Comparison of ENCODE assay signal across 9 cellular contexts in genomic region chr16:85616608-85617311, GRCh38. TPM values are rescaled to one million over a fixed set of nuclear protein-coding genes. Genes with fewer than 3 reads are reported as not detected.
DNase-seq lines count a peak whose midpoint lies in the region; ATAC-seq, FAIRE-seq and TF ChIP-seq lines count a peak whose summit lies in the region.
"Had no signal": no experiment of that assay in that cellular context is flagged by ENCODE, and none has a peak within 500 bp of the region (broad histone marks: within the 10 kb centered on the region; RNA-seq: fewer than 3 reads in every experiment).

No MANE protein-coding gene starts in this region.

- H3K79me2 ChIP-seq in astrocyte (ENCODE audit: insufficient read depth, low read length): peaks cover 36% of the 10 kb centered on the region

- H4K20me1 ChIP-seq in astrocyte (ENCODE audit: insufficient read depth, low read length): peaks cover 88% of the 10 kb centered on the region

- no peaks in the 10 kb centered on the region for H3K9me3 Mint-ChIP-seq in astrocyte (ENCODE audit: unreplicated experiment)

- DNase-seq in NCI-H2227 (lab: John Stamatoyannopoulos, UW; ENCODE audit: unreplicated experiment) (peak; percentile 26), NCI-H2227 treated with DMSO at 0.1 percent for 48 hours (lab: John Stamatoyannopoulos, UW) (no peak), KG1 (lab: John Stamatoyannopoulos, UW) (peak; percentile 36), astrocyte (ENCODE audit: low read depth) (no peak), mucosa of descending colon (peak; percentile 40 to 74 (median 58)), dedifferentiated amniotic fluid mesenchymal stem cell (ENCODE audit: extremely low spot score) (no peak), NCI-H82 treated with DMSO at 0.1 percent for 48 hours (lab: John Stamatoyannopoulos, UW; ENCODE audit: unreplicated experiment) (no peak)

- no peak overlapping the region for H2AFZ ChIP-seq in astrocyte (ENCODE audit: low read depth, low read length)

- H3K36me3 Mint-ChIP-seq in astrocyte (ENCODE audit: low read depth, unreplicated experiment): peaks cover 6% of the 10 kb centered on the region

- H3K27me3 ChIP-seq in astrocyte (ENCODE audit: insufficient read depth, low read length): peaks cover 3% of the 10 kb centered on the region

- H3K4me1 ChIP-seq in astrocyte (ENCODE audit: insufficient read depth, low read length): peaks cover 38% of the 10 kb centered on the region
- H3K4me1 ChIP-seq in mucosa of descending colon (ENCODE audit: low read depth): peaks cover 51% of the 10 kb centered on the region

- no peak overlapping the region for H3K27ac ChIP-seq in astrocyte (ENCODE audit: low read depth, low read length)

- H3K4me3 Mint-ChIP-seq in astrocyte (ENCODE audit: unreplicated experiment): peak overlapping the region; percentile 61

- intact Hi-C loops in mucosa of descending colon (cut with DNase I, micrococcal nuclease): no loop called here

- FAIRE-seq in astrocyte (lab: Jason Lieb, UNC): no peak
- FAIRE-seq: islet of Langerhans had no signal

- peak overlapping the region; percentile 50 for H3K4me2 ChIP-seq in astrocyte (ENCODE audit: low read length)

- peaks cover 11% of the 10 kb centered on the region for H3K4me1 Mint-ChIP-seq in astrocyte (ENCODE audit: low read depth, unreplicated experiment)

- H3K27me3 Mint-ChIP-seq in astrocyte (ENCODE audit: low read depth, unreplicated experiment): peaks cover 6% of the 10 kb centered on the region

- ATAC-seq in mucosa of descending colon: no peak
- ATAC-seq in GM21360 (IDR thresholded peaks at IDR 0.05; ENCODE audit: unreplicated experiment): no peak

- H3K9ac ChIP-seq in astrocyte (ENCODE audit: low read length): peak overlapping the region; percentile 11

- H3K27ac Mint-ChIP-seq in astrocyte (ENCODE audit: unreplicated experiment): no peak overlapping the region

- H3K4me3 ChIP-seq in astrocyte (ENCODE audit: insufficient read depth, low read depth, low read length) (no peak overlapping the region), mucosa of descending colon (no peak overlapping the region)

- H3K36me3 ChIP-seq in astrocyte (ENCODE audit: insufficient read depth, low read length) (no peaks in the 10 kb centered on the region), mucosa of descending colon (ENCODE audit: low read depth) (no peaks in the 10 kb centered on the region)

- H3K9me3 ChIP-seq in astrocyte (ENCODE audit: insufficient read depth, low read depth, low read length) (no peaks in the 10 kb centered on the region), mucosa of descending colon (no peaks in the 10 kb centered on the region)

- TF ChIP-seq CTCF in astrocyte (IDR thresholded peaks at IDR 0.05; ENCODE audit: insufficient read depth, low read depth, low read length) (no peak), mucosa of descending colon (IDR thresholded peaks at IDR 0.05) (no peak)

RNA-seq across cellular contexts. Expression of gene GSE1, which starts 3.6 kb away (rescaled TPM):
- total RNA-seq in astrocyte (30.1 and 35.0 TPM in 2 replicates), mucosa of descending colon (100 to 1,000 TPM; 107 to 122 (median 107) TPM)

Comparison
In these comparisons a context has a peak if more than half of its experiments do, and no peak if none do; other contexts are left out.
1. DNase-seq: peak in NCI-H2227 (single experiment), KG1 (single experiment) and mucosa of descending colon (3 of 3); none in NCI-H2227 treated with DMSO at 0.1 percent for 48 hours (single experiment), astrocyte (single experiment), dedifferentiated amniotic fluid mesenchymal stem cell (single experiment) and NCI-H82 treated with DMSO at 0.1 percent for 48 hours (single experiment).